In genomic region chr6:71334768-71335167, GRCh38 we compare ENCODE assay signal across 18 cellular contexts. TPM values are rescaled to one million over a fixed set of nuclear protein-coding genes. Genes with fewer than 3 reads are reported as not detected.
DNase-seq lines count a peak whose midpoint lies in the region; ATAC-seq and TF ChIP-seq lines count a peak whose summit lies in the region.
"Had no signal": no experiment of that assay in that cellular context is flagged by ENCODE, and none has a peak within 500 bp of the region (broad histone marks: within the 10 kb centered on the region; RNA-seq: fewer than 3 reads in every experiment).

No MANE protein-coding gene starts in this region.

- H3K56ac ChIP-seq in H9 (ENCODE audit: insufficient read length, low read depth, low read length) = no peak overlapping the region

- H3K79me2 ChIP-seq in H9 (ENCODE audit: insufficient read depth, low read length) = no peaks in the 10 kb centered on the region

- H3K23me2 ChIP-seq in H9 (ENCODE audit: insufficient read length, low read depth, low read length, poor library complexity, severe bottlenecking) = no peaks in the 10 kb centered on the region

- DNase-seq in H9 (no peak), M059J (ENCODE audit: low read depth) (peak; percentile 30), lung microvascular endothelial cell (ENCODE audit: low read depth in 2 of 2) (peak; percentile 8 to 21), KG1 (lab: John Stamatoyannopoulos, UW) (no peak), erythroblast (lab: John Stamatoyannopoulos, UW) (no peak), NCI-H2171 (lab: John Stamatoyannopoulos, UW) (no peak)
- DNase-seq in activated T-helper 2 cell treated with anti-CD3 and anti-CD28 coated beads, Interferon-gamma antibody, Interleukin-2, Interleukin-4, amounts not matched to agents 10 μg/mL and 5 μg/mL and 100 μg/mL, durations not matched to agents 14 hours and 24 hours and 36 hours (ENCODE audit: low spot score) = no peak
- DNase-seq: activated CD4-positive, alpha-beta T cell treated with anti-CD3 and anti-CD28 coated beads for 4 hours; activated T-cell treated with anti-CD3 and anti-CD28 coated beads, Interleukin-2, amount 50 U/mL, for 4 hours; CD4-positive, CD25-positive, alpha-beta regulatory T cell; dorsolateral prefrontal cortex; GDM1; HFFc6; mesendoderm; NCI-H2171 treated with DMSO at 0.1 percent for 48 hours; small intestine had no signal

- H3K4me3 Mint-ChIP-seq in H9 = peak overlapping the region in 1 of 2 experiments; percentile 27; a peak in 1 of 5 replicates
- H3K4me3 Mint-ChIP-seq in activated T-helper 2 cell treated with anti-CD3 and anti-CD28 coated beads, Interferon-gamma antibody, Interleukin-2, Interleukin-4, amounts not matched to agents 10 μg/mL and 5 μg/mL and 100 μg/mL, durations not matched to agents 14 hours and 24 hours and 36 hours (ENCODE audit: low read depth) = no peak overlapping the region
- H3K4me3 Mint-ChIP-seq: activated T-cell treated with anti-CD3 and anti-CD28 coated beads, Interleukin-2, amount 50 U/mL, for 4 hours; CD4-positive, CD25-positive, alpha-beta regulatory T cell; HFFc6 had no signal

- no peak overlapping the region for H4K5ac ChIP-seq in H9 (ENCODE audit: insufficient read length, low read depth, low read length)

- H3K27ac Mint-ChIP-seq in H9 = peak overlapping the region; percentile 44 to 88 (median 78); a peak in 3 of 7 replicates
- no peak overlapping the region for H3K27ac Mint-ChIP-seq in activated T-helper 2 cell treated with anti-CD3 and anti-CD28 coated beads, Interferon-gamma antibody, Interleukin-2, Interleukin-4, amounts not matched to agents 10 μg/mL and 5 μg/mL and 100 μg/mL, durations not matched to agents 14 hours and 24 hours and 36 hours
- H3K27ac Mint-ChIP-seq: CD4-positive, CD25-positive, alpha-beta regulatory T cell had no signal

- peaks cover 5% of the 10 kb centered on the region; the same call in 1 of the 2 replicates for H3K4me1 ChIP-seq in H9 (ENCODE audit: insufficient read depth, low read length)

- no peak for TF ChIP-seq POLR2A in erythroblast (IDR thresholded peaks at IDR 0.05; ENCODE audit: low read length)

- TF ChIP-seq CTCF in H9 (conservative IDR thresholded peaks at IDR 0.05) = no peak

- H3K4ac ChIP-seq in H9 (ENCODE audit: low read depth, low read length) = no peak overlapping the region

- no peak overlapping the region for H3K27ac ChIP-seq in H9 (ENCODE audit: insufficient read length, low read depth, low read length)
- H3K27ac ChIP-seq: dorsolateral prefrontal cortex, suprapubic skin had no signal

- H4K8ac ChIP-seq in H9 (replicated peaks; ENCODE audit: insufficient read length, low read depth, low read length) = no peak overlapping the region

- no peak overlapping the region for H2BK120ac ChIP-seq in H9 (ENCODE audit: low read depth, low read length, poor library complexity, severe bottlenecking)

- peak; percentile 56 for ATAC-seq in GM18861 (IDR thresholded peaks at IDR 0.05; ENCODE audit: unreplicated experiment)

- peaks cover 0 to 15% (median 8%) of the 10 kb centered on the region in 3 experiments; a peak in 5 of 7 replicates for H3K36me3 Mint-ChIP-seq in H9 (ENCODE audit: insufficient read depth in 1 of 3, low read depth in 3 of 3)
- H3K36me3 Mint-ChIP-seq in activated T-helper 2 cell treated with anti-CD3 and anti-CD28 coated beads, Interferon-gamma antibody, Interleukin-2, Interleukin-4, amounts not matched to agents 10 μg/mL and 5 μg/mL and 100 μg/mL, durations not matched to agents 14 hours and 24 hours and 36 hours (ENCODE audit: low read depth) = no peaks in the 10 kb centered on the region
- H3K36me3 Mint-ChIP-seq: CD4-positive, CD25-positive, alpha-beta regulatory T cell had no signal

- no peak overlapping the region for H2BK12ac ChIP-seq in H9 (ENCODE audit: insufficient read length, low read depth, low read length)

- no peak overlapping the region for H3K4me2 ChIP-seq in H9 (ENCODE audit: insufficient read depth, insufficient read length, low read length)

- H4K20me1 ChIP-seq in H9 (ENCODE audit: control insufficient read depth, insufficient read depth, insufficient read length) = no peaks in the 10 kb centered on the region

- no peak overlapping the region for H2BK20ac ChIP-seq in H9 (ENCODE audit: low read depth, low read length, poor library complexity, severe bottlenecking)

- H3K23ac ChIP-seq in H9 (ENCODE audit: insufficient read length, low read depth, low read length) = no peak overlapping the region

- intact Hi-C loops in activated T-helper 2 cell treated with anti-CD3 and anti-CD28 coated beads, Interferon-gamma antibody, Interleukin-2, Interleukin-4, amounts not matched to agents 10 μg/mL and 5 μg/mL and 100 μg/mL, durations not matched to agents 14 hours and 24 hours and 36 hours (cut with micrococcal nuclease) = no loop called here

- peaks cover 30 to 31% of the 10 kb centered on the region in 2 experiments for H3K4me1 Mint-ChIP-seq in H9
- peaks cover 2% of the 10 kb centered on the region for H3K4me1 Mint-ChIP-seq in activated T-helper 2 cell treated with anti-CD3 and anti-CD28 coated beads, Interferon-gamma antibody, Interleukin-2, Interleukin-4, amounts not matched to agents 10 μg/mL and 5 μg/mL and 100 μg/mL, durations not matched to agents 14 hours and 24 hours and 36 hours (ENCODE audit: low read depth)
- H3K4me1 Mint-ChIP-seq: CD4-positive, CD25-positive, alpha-beta regulatory T cell had no signal

- H3K14ac ChIP-seq in H9 (ENCODE audit: insufficient read depth, low read length) = no peak overlapping the region

- no peak overlapping the region for H2BK5ac ChIP-seq in H9 (ENCODE audit: insufficient read length, low read length)

- H2AFZ ChIP-seq in H9 (ENCODE audit: low read length) = no peak overlapping the region

- H4K91ac ChIP-seq in H9 (ENCODE audit: insufficient read length, low read depth, low read length) = no peak overlapping the region

- H3T11ph ChIP-seq in H9 (ENCODE audit: low read length) = no peak overlapping the region

- no peak overlapping the region for H3K18ac ChIP-seq in H9 (ENCODE audit: insufficient read length, low read depth, low read length)

- no peak overlapping the region for H2AK5ac ChIP-seq in H9 (ENCODE audit: insufficient read length, low read length)

- no peaks in the 10 kb centered on the region for H3K27me3 ChIP-seq in H9 (ENCODE audit: insufficient read depth, low read length)
- H3K27me3 ChIP-seq: dorsolateral prefrontal cortex, suprapubic skin had no signal

- H3K9me3 ChIP-seq in H9 (ENCODE audit: control insufficient read depth, low read depth, low read length) = no peaks in the 10 kb centered on the region
- H3K9me3 ChIP-seq: suprapubic skin had no signal

- peaks cover 13 to 15% of the 10 kb centered on the region in 2 experiments for H3K9me3 Mint-ChIP-seq in H9
- no peaks in the 10 kb centered on the region for H3K9me3 Mint-ChIP-seq in activated T-helper 2 cell treated with anti-CD3 and anti-CD28 coated beads, Interferon-gamma antibody, Interleukin-2, Interleukin-4, amounts not matched to agents 10 μg/mL and 5 μg/mL and 100 μg/mL, durations not matched to agents 14 hours and 24 hours and 36 hours
- H3K9me3 Mint-ChIP-seq: activated T-cell treated with anti-CD3 and anti-CD28 coated beads, Interleukin-2, amount 50 U/mL, for 4 hours had no signal

- no peaks in the 10 kb centered on the region for H3K79me1 ChIP-seq in H9 (ENCODE audit: insufficient read depth, low read depth, low read length, poor library complexity, severe bottlenecking)

- no peaks in the 10 kb centered on the region for H3K27me3 Mint-ChIP-seq in H9 (ENCODE audit: low read depth)
- peaks cover 4% of the 10 kb centered on the region for H3K27me3 Mint-ChIP-seq in activated T-helper 2 cell treated with anti-CD3 and anti-CD28 coated beads, Interferon-gamma antibody, Interleukin-2, Interleukin-4, amounts not matched to agents 10 μg/mL and 5 μg/mL and 100 μg/mL, durations not matched to agents 14 hours and 24 hours and 36 hours (ENCODE audit: low read depth)

- no peak overlapping the region for H2BK15ac ChIP-seq in H9 (ENCODE audit: low read depth, low read length)

- no peak overlapping the region for H3K9ac ChIP-seq in H9 (ENCODE audit: extremely low read depth, insufficient read length, low read length)

RNA-seq across cellular contexts. Expression of gene OGFRL1, which starts 46.2 kb away (rescaled TPM):
- 2.8 and 2.9 TPM in 2 replicates for total RNA-seq in H9 (2021)
- 21.0 and 27.6 TPM in 2 replicates for total RNA-seq in M059J (2014; rRNA removed; shearing (Covaris generic))
- total RNA-seq in lung microvascular endothelial cell = 4.0 and 4.8 TPM in 2 replicates
- 2.9 and 3.3 TPM in 2 replicates for total RNA-seq in activated T-helper 2 cell treated with anti-CD3 and anti-CD28 coated beads, Interferon-gamma antibody, Interleukin-2, Interleukin-4, amounts not matched to agents 10 μg/mL and 5 μg/mL and 100 μg/mL, durations not matched to agents 14 hours and 24 hours and 36 hours

Comparison
In these comparisons a context has a peak if more than half of its experiments do, and no peak if none do; other contexts are left out.
1. DNase-seq: peak in M059J (single experiment) and lung microvascular endothelial cell (2 of 2); none in H9 (single experiment), KG1 (single experiment), activated T-helper 2 cell treated with anti-CD3 and anti-CD28 coated beads, Interferon-gamma antibody, Interleukin-2, Interleukin-4, amounts not matched to agents 10 μg/mL and 5 μg/mL and 100 μg/mL, durations not matched to agents 14 hours and 24 hours and 36 hours (single experiment), erythroblast (0 of 2) and NCI-H2171 (single experiment).